ENCODE assay signal across 26 cellular contexts in the genomic region with DNA sequence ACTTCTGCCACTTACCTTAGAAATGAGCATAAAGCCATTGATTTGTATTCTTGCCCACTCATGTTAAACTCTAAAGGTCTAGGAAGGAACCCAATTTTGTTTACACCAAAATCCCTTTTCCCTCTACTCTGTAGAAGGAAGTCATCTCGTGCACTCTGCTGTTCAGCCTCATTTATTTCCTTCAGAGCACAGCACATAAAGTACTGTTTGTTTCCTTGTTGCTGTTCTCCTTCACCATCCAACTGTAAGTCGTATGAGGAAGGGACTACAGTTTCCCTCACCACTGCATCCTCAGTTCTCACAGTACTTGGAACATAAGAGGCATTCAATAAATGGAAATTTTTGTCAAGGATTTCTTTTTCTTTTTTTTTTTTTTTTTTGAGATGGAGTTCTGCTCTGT. TPM values are rescaled to one million over a fixed set of nuclear protein-coding genes. Genes with fewer than 3 reads are reported as not detected.
DNase-seq lines count a peak whose midpoint lies in the region; ATAC-seq, FAIRE-seq and TF ChIP-seq lines count a peak whose summit lies in the region.
"Had no signal": no experiment of that assay in that cellular context is flagged by ENCODE, and none has a peak within 500 bp of the region (broad histone marks: within the 10 kb centered on the region; RNA-seq: fewer than 3 reads in every experiment).

No MANE protein-coding gene starts in this region.

- no peak overlapping the region for H3K4me2 ChIP-seq in K562 (ENCODE audit: insufficient read depth, low read length)

- H2AFZ ChIP-seq in K562 (ENCODE audit: low read depth, low read length) = no peak overlapping the region

- no TSS peak for BruUV-seq in K562 (replicated peaks; lab: Mats Ljungman, UMichigan)

- no peaks in the 10 kb centered on the region for H3K4me1 ChIP-seq in K562 (replicated peaks in 1 of 2; ENCODE audit: control insufficient read depth in 2 of 2, insufficient read depth in 2 of 2, low read length in 2 of 2)
- H3K4me1 ChIP-seq in mucosa of descending colon (ENCODE audit: low read depth) = no peaks in the 10 kb centered on the region
- peaks cover 0 to 19% (median 8%) of the 10 kb centered on the region in 4 donors for H3K4me1 ChIP-seq in tibial nerve
- H3K4me1 ChIP-seq: SJSA1 had no signal

- H3K9ac ChIP-seq in K562 (ENCODE audit: insufficient read depth in 1 of 2, low read depth in 2 of 2, low read length in 2 of 2) = no peak overlapping the region

- TF ChIP-seq EP300 in K562 (IDR thresholded peaks at IDR 0.05; ENCODE audit: low read length) (no peak), tibial nerve (IDR thresholded peaks at IDR 0.05) (peak; percentile 26 to 69)

- TF ChIP-seq POLR2A in K562 (conservative IDR thresholded peaks at IDR 0.05) (no peak), tibial nerve (IDR thresholded peaks at IDR 0.05) (no peak), lower leg skin (IDR thresholded peaks at IDR 0.05) (no peak)

- no peaks in the 10 kb centered on the region for H3K9me1 ChIP-seq in K562 (ENCODE audit: control insufficient read depth, insufficient read depth, low read length)

- no peak for DNase-seq in left ventricle myocardium superior
- no peak for DNase-seq in left cardiac atrium
- DNase-seq in K562 (ENCODE audit: extremely low read depth in 1 of 4, low spot score in 3 of 4) = no peak
- DNase-seq in mucosa of descending colon = no peak
- DNase-seq in tibial nerve (ENCODE audit: low spot score in 2 of 2) = no peak
- DNase-seq in posterior vena cava (ENCODE audit: low spot score) = no peak
- DNase-seq in lower leg skin (ENCODE audit: low spot score in 2 of 2) = no peak
- no peak for DNase-seq in NK-92 treated with Interleukin-12 subunit alpha and Interleukin-12 subunit beta, amount 100 ng/mL, for 24 hours (lab: John Stamatoyannopoulos, UW)
- DNase-seq: AML-193; Calu3; CD8-positive, alpha-beta memory T cell; DND-41; H9; HFFc6; KG1; MV-4-11; NCI-H1105 treated with DMSO at 0.1 percent for 48 hours; NCI-H2081 treated with DMSO at 0.1 percent for 48 hours; NCI-H2171 treated with DMSO at 0.1 percent for 48 hours; NCI-H526 had no signal

- FAIRE-seq in K562 (lab: Jason Lieb, UNC) = no peak
- FAIRE-seq: GM12891 had no signal

- ATAC-seq in left ventricle myocardium superior (peak; percentile 24), left cardiac atrium (no peak), K562 (no peak), mucosa of descending colon (peak; percentile 96)
- ATAC-seq: Right ventricle myocardium inferior had no signal

- H3K27ac ChIP-seq in K562 (ENCODE audit: extremely low read depth, low read depth, low read length) = no peak overlapping the region
- peak overlapping the region; percentile 11 to 79 (median 52) for H3K27ac ChIP-seq in tibial nerve
- H3K27ac ChIP-seq: C4-2B, SJSA1 had no signal

- no peaks in the 10 kb centered on the region for H4K20me1 ChIP-seq in K562 (replicated peaks; ENCODE audit: control insufficient read depth, insufficient read depth, low read length)

- no peaks in the 10 kb centered on the region for H3K79me2 ChIP-seq in K562 (ENCODE audit: control insufficient read depth, insufficient read depth, low read length)

- no peak for TF ChIP-seq RAD21 in K562 (CRISPR knock-in tag; conservative IDR thresholded peaks at IDR 0.05 in 1 of 2, IDR thresholded peaks at IDR 0.05 in 1 of 2)

- no peak for TF ChIP-seq CTCF in K562 (IDR thresholded peaks at IDR 0.05 in 2 of 3, conservative IDR thresholded peaks at IDR 0.05 in 1 of 3; ENCODE audit: insufficient read depth in 2 of 3, low read depth in 1 of 3, low read length in 3 of 3)
- TF ChIP-seq CTCF in mucosa of descending colon (IDR thresholded peaks at IDR 0.05) = no peak
- no peak for TF ChIP-seq CTCF in tibial nerve (IDR thresholded peaks at IDR 0.05)
- no peak for TF ChIP-seq CTCF in lower leg skin (IDR thresholded peaks at IDR 0.05)

- whole genome bisulfite sequencing in K562 (ENCODE audit: insufficient coverage, low coverage, missing lambda C conversion rate) = 10% methylated on average over 1 of the region's 2 CpGs
- WGBS in tibial nerve, 2 donors = 20 to 41% methylated on average over 2 of the region's 2 CpGs
- WGBS in lower leg skin, 2 donors = 62 to 70% methylated on average over 2 of the region's 2 CpGs

- in situ Hi-C loops in K562 (cut with MboI) = no loop called here

- intact Hi-C loops in left ventricle myocardium superior (cut with micrococcal nuclease) (no loop called here), left cardiac atrium (cut with DNase I) (loop anchor here in 1 of 2 donors (10.0 kb wide), 1 partner anchor 167 kb away; no protein-coding TSS in a partner anchor), K562 (cut with micrococcal nuclease) (no loop called here), mucosa of descending colon (cut with DNase I, micrococcal nuclease) (no loop called here), posterior vena cava (cut with DNase I) (no loop called here), lower leg skin (cut with DNase I; ENCODE audit: low total_unique reads) (no loop called here)

- CTCF ChIA-PET in K562 (lab: Yijun Ruan, JAX; ENCODE audit: low intra/inter-chr PET ratio) = no interaction called here

- H3K27me3 ChIP-seq in K562 (ENCODE audit: control insufficient read depth in 2 of 2, insufficient read depth in 2 of 2, low read length in 2 of 2) = no peaks in the 10 kb centered on the region
- no peaks in the 10 kb centered on the region for H3K27me3 ChIP-seq in tibial nerve
- H3K27me3 ChIP-seq: SJSA1 had no signal

- H3K36me3 ChIP-seq in K562 (ENCODE audit: control insufficient read depth, insufficient read depth, low read length) (no peaks in the 10 kb centered on the region), mucosa of descending colon (ENCODE audit: low read depth) (no peaks in the 10 kb centered on the region), tibial nerve (peaks cover 0 to 22% (median 0%) of the 10 kb centered on the region in 3 donors)

- no peak overlapping the region for H3K4me3 ChIP-seq in K562
- H3K4me3 ChIP-seq in mucosa of descending colon = no peak overlapping the region
- no peak overlapping the region for H3K4me3 ChIP-seq in tibial nerve
- H3K4me3 ChIP-seq in lower leg skin (ENCODE audit: low read depth, poor library complexity, severe bottlenecking) = no peak overlapping the region
- H3K4me3 ChIP-seq: SJSA1 had no signal

- H3K9me3 ChIP-seq in K562 (replicated peaks; ENCODE audit: control insufficient read depth, insufficient read depth, low read depth, low read length) (no peaks in the 10 kb centered on the region), mucosa of descending colon (no peaks in the 10 kb centered on the region), tibial nerve (no peaks in the 10 kb centered on the region)
- H3K9me3 ChIP-seq: SJSA1 had no signal

- POLR2A ChIA-PET in K562 (lab: Yijun Ruan, JAX) = no interaction called here

TF ChIP-seq in K562, 482 proteins besides CTCF, POLR2A, EP300 and RAD21 (continues in another document):
- TF ChIP-seq MECOM (CRISPR knock-in tag; IDR thresholded peaks at IDR 0.05) = no peak

RNA-seq across cellular contexts. Expression of gene CDADC1, which starts 24.6 kb away (rescaled TPM):
- 10.4 TPM for total RNA-seq in left ventricle myocardium superior
- total RNA-seq in left cardiac atrium = 10 to 100 TPM; 11.7 to 13.6 TPM
- 5.6 and 7.1 TPM in 2 replicates for total RNA-seq in K562 (2011; cell fraction: chromatin; rRNA removed; ENCODE audit: low replicate concordance)
- 4.2 and 5.0 TPM in 2 replicates for total RNA-seq in K562 (2011; cell fraction: nucleolus; rRNA removed)
- total RNA-seq in K562 (2011; cell fraction: nucleoplasm; rRNA removed) = 6.1 and 6.9 TPM in 2 replicates
- 4.1 and 4.6 TPM in 2 replicates for total RNA-seq in K562 (2014; rRNA removed)
- 6.6 and 6.8 TPM in 2 replicates for total RNA-seq in K562 (2014; rRNA removed; fragmentation: Illumina TruSeq; extraction: Trizol)
- 4.1 and 6.3 TPM in 2 replicates for total RNA-seq in K562 (2015; rRNA removed; fragmentation: Illumina TruSeq; extraction: Trizol)
- 7.0 and 8.0 TPM in 2 replicates for total RNA-seq in K562 (2021)
- polyA plus RNA-seq in K562 (2011; rRNA removed) = 4.1 and 4.3 TPM in 2 replicates
- polyA plus RNA-seq in K562 (2011; cell fraction: cytosol; rRNA removed) = 1.0 and 1.4 TPM in 2 replicates
- polyA plus RNA-seq in K562 (2011; cell fraction: nucleus; rRNA removed) = 3.4 and 3.8 TPM in 2 replicates
- polyA plus RNA-seq in K562 (2012) = 5.9 and 8.6 TPM in 2 replicates
- 5.9 and 7.3 TPM in 2 replicates for polyA plus RNA-seq in K562 (2014; fragmentation: Illumina TruSeq; extraction: Trizol)
- polyA plus RNA-seq in K562 (2014; fragmentation: Nextera tagmentation; extraction: Ambion mirVana) = 10 to 100 TPM; 11.4 to 11.8 TPM
- polyA plus RNA-seq in K562 (2014; rRNA removed) = 6.3 and 8.8 TPM in 2 replicates
- polyA minus RNA-seq in K562 (2011; rRNA and poly(A)+ RNA removed) = 2.2 and 3.1 TPM in 2 replicates
- 0.76 and 1.5 TPM in 2 replicates for polyA minus RNA-seq in K562 (2011; cell fraction: cytosol; rRNA and poly(A)+ RNA removed)
- 5.3 and 5.7 TPM in 2 replicates for polyA minus RNA-seq in K562 (2011; cell fraction: nucleus; rRNA and poly(A)+ RNA removed)
- total RNA-seq in mucosa of descending colon = 10 to 100 TPM in 1 of 3 donors, 1 to 10 TPM in 2; 7.6 to 14.1 (median 7.9) TPM
- 10 to 100 TPM in 3 of 4 donors, 1 to 10 TPM in 1; 9.0 to 19.5 (median 14.1) TPM for total RNA-seq in tibial nerve
- total RNA-seq in posterior vena cava = 10 to 100 TPM; 10.5 to 10.9 TPM
- total RNA-seq in lower leg skin = 1 to 10 TPM in 3 of 4 donors, under 1 TPM in 1; 0.84 to 7.2 (median 1.9) TPM

RNA-seq across cellular contexts. Expression of gene MLNR, which starts 52.2 kb away (rescaled TPM):
- total RNA-seq in left ventricle myocardium superior = not detected
- total RNA-seq in left cardiac atrium = not detected
- not detected in 2 replicates for total RNA-seq in K562 (2011; cell fraction: chromatin; rRNA removed; ENCODE audit: low replicate concordance)
- not detected in 2 replicates for total RNA-seq in K562 (2011; cell fraction: nucleolus; rRNA removed)
- total RNA-seq in K562 (2011; cell fraction: nucleoplasm; rRNA removed) = not detected in 2 replicates
- total RNA-seq in K562 (2014; rRNA removed) = not detected in 2 replicates
- not detected in 2 replicates for total RNA-seq in K562 (2014; rRNA removed; fragmentation: Illumina TruSeq; extraction: Trizol)
- total RNA-seq in K562 (2015; rRNA removed; fragmentation: Illumina TruSeq; extraction: Trizol) = not detected in 2 replicates
- total RNA-seq in K562 (2021) = not detected in 2 replicates
- not detected in 2 replicates for polyA plus RNA-seq in K562 (2011; rRNA removed)
- polyA plus RNA-seq in K562 (2011; cell fraction: cytosol; rRNA removed) = not detected in 2 replicates
- not detected in 2 replicates for polyA plus RNA-seq in K562 (2011; cell fraction: nucleus; rRNA removed)
- polyA plus RNA-seq in K562 (2012) = not detected in 2 replicates
- not detected in 2 replicates for polyA plus RNA-seq in K562 (2014; fragmentation: Illumina TruSeq; extraction: Trizol)
- polyA plus RNA-seq in K562 (2014; fragmentation: Nextera tagmentation; extraction: Ambion mirVana) = not detected
- polyA plus RNA-seq in K562 (2014; rRNA removed) = not detected in 2 replicates
- not detected in 2 replicates for polyA minus RNA-seq in K562 (2011; rRNA and poly(A)+ RNA removed)
- polyA minus RNA-seq in K562 (2011; cell fraction: cytosol; rRNA and poly(A)+ RNA removed) = not detected in 2 replicates
- 0.27 and 0.33 TPM in 2 replicates for polyA minus RNA-seq in K562 (2011; cell fraction: nucleus; rRNA and poly(A)+ RNA removed)
- not detected for total RNA-seq in mucosa of descending colon
- under 1 TPM in 1 of 4 donors, not detected in 3; 0.42 TPM for total RNA-seq in tibial nerve
- total RNA-seq in posterior vena cava = not detected
- total RNA-seq in lower leg skin = not detected
- total RNA-seq: A172; CD8-positive, alpha-beta memory T cell; H9; HFFc6; Right ventricle myocardium inferior; SJSA1 had no signal
- polyA plus RNA-seq: AG04450 had no signal

Comparison
In these comparisons a context has a peak if more than half of its experiments do, and no peak if none do; other contexts are left out.
1. ATAC-seq: peak in left ventricle myocardium superior (single experiment) and mucosa of descending colon (single experiment); none in left cardiac atrium (0 of 2) and K562 (single experiment).